In genomic region chr12:84165998-84166571, GRCh38 we compare ENCODE assay signal across 17 cellular contexts.
"Had no signal": no experiment of that assay in that cellular context is flagged by ENCODE, and none has a peak within 500 bp of the region (broad histone marks: within the 10 kb centered on the region; RNA-seq: fewer than 3 reads in every experiment).

No MANE protein-coding gene starts in this region.

- H3K9me3 ChIP-seq: MG63, SK-N-SH had no signal

- DNase-seq: Karpas-422, KG1, MG63, NCI-H1092, NCI-H1105 treated with DMSO at 0.1 percent for 48 hours, NCI-H1417 treated with DMSO at 0.1 percent for 48 hours, NCI-H1694, NCI-H187 treated with DMSO at 0.1 percent for 48 hours, NCI-H2029 treated with DMSO at 0.1 percent for 48 hours, NCI-H2171 treated with DMSO at 0.1 percent for 48 hours, NCI-H345, NCI-H524 treated with DMSO at 0.1 percent for 48 hours, NCI-H82, SHP77, SK-N-SH, T-helper 1 cell had no signal

- H3K4me2 ChIP-seq: SK-N-SH had no signal

- H3K27me3 ChIP-seq: MG63 had no signal

- H3K9ac ChIP-seq: SK-N-SH had no signal

- H3K4me3 ChIP-seq: MG63 had no signal

- H3K27ac ChIP-seq: RWPE1 had no signal

- H3K36me3 ChIP-seq: MG63 had no signal
